19 cellular contexts compared by ENCODE assay signal in genomic region chr3:99714146-99714545, GRCh38.
DNase-seq lines count a peak whose midpoint lies in the region; ATAC-seq, FAIRE-seq and TF ChIP-seq lines count a peak whose summit lies in the region.
"Had no signal": no experiment of that assay in that cellular context is flagged by ENCODE, and none has a peak within 500 bp of the region (broad histone marks: within the 10 kb centered on the region; RNA-seq: fewer than 3 reads in every experiment).

No MANE protein-coding gene starts in this region.

- no peak overlapping the region for H3K4me3 ChIP-seq in astrocyte (ENCODE audit: insufficient read depth, low read depth, low read length)
- H3K4me3 ChIP-seq: prostate gland had no signal

- ATAC-seq in GM18861 (IDR thresholded peaks at IDR 0.05; ENCODE audit: unreplicated experiment): no peak
- ATAC-seq in effector memory CD8-positive, alpha-beta T cell (replicated peaks): no peak
- ATAC-seq: activated T-cell treated with anti-CD3 and anti-CD28 coated beads, Interleukin-2, amount 50 U/mL, for 4 hours; naive thymus-derived CD4-positive, alpha-beta T cell had no signal

- H3K4me2 ChIP-seq in astrocyte (ENCODE audit: low read length): no peak overlapping the region
- H3K4me2 ChIP-seq: SK-N-SH had no signal

- peak overlapping the region; percentile 2 for H3K27ac ChIP-seq in astrocyte (ENCODE audit: low read depth, low read length)
- H3K27ac ChIP-seq: prostate gland had no signal

- no peaks in the 10 kb centered on the region for H3K9me3 Mint-ChIP-seq in astrocyte (ENCODE audit: unreplicated experiment)
- no peaks in the 10 kb centered on the region for H3K9me3 Mint-ChIP-seq in effector memory CD8-positive, alpha-beta T cell
- H3K9me3 Mint-ChIP-seq: activated naive CD8-positive, alpha-beta T cell treated with anti-CD3 and anti-CD28 coated beads for 36 hours; activated T-cell treated with anti-CD3 and anti-CD28 coated beads, Interleukin-2, amount 50 U/mL, for 4 hours had no signal

- no peaks in the 10 kb centered on the region for H4K20me1 ChIP-seq in astrocyte (ENCODE audit: insufficient read depth, low read length)

- peak; percentile 59 for FAIRE-seq in astrocyte (lab: Jason Lieb, UNC)
- FAIRE-seq: H54, TTC549 had no signal

- H3K36me3 Mint-ChIP-seq in astrocyte (ENCODE audit: low read depth, unreplicated experiment): peaks cover 3% of the 10 kb centered on the region
- H3K36me3 Mint-ChIP-seq in effector memory CD8-positive, alpha-beta T cell (ENCODE audit: insufficient read depth): no peaks in the 10 kb centered on the region
- H3K36me3 Mint-ChIP-seq: activated naive CD8-positive, alpha-beta T cell treated with anti-CD3 and anti-CD28 coated beads for 36 hours; naive thymus-derived CD4-positive, alpha-beta T cell had no signal

- TF ChIP-seq CTCF in astrocyte (IDR thresholded peaks at IDR 0.05; ENCODE audit: insufficient read depth, low read depth, low read length): no peak

- no peak overlapping the region for H3K9ac ChIP-seq in astrocyte (ENCODE audit: low read length)
- H3K9ac ChIP-seq: SK-N-SH had no signal

- no peak overlapping the region for H3K4me3 Mint-ChIP-seq in astrocyte (ENCODE audit: unreplicated experiment)
- H3K4me3 Mint-ChIP-seq in effector memory CD8-positive, alpha-beta T cell: no peak overlapping the region
- H3K4me3 Mint-ChIP-seq: activated naive CD8-positive, alpha-beta T cell treated with anti-CD3 and anti-CD28 coated beads for 36 hours; activated T-cell treated with anti-CD3 and anti-CD28 coated beads, Interleukin-2, amount 50 U/mL, for 4 hours; naive thymus-derived CD4-positive, alpha-beta T cell had no signal

- H3K36me3 ChIP-seq in astrocyte (ENCODE audit: insufficient read depth, low read length): peaks cover 12% of the 10 kb centered on the region
- H3K36me3 ChIP-seq: prostate gland had no signal

- peak; percentile 55 for DNase-seq in GM04503 (ENCODE audit: low read depth)
- peak; percentile 71 for DNase-seq in astrocyte (ENCODE audit: low read depth)
- peak; percentile 41 for DNase-seq in fibroblast of the conjunctiva (ENCODE audit: low read depth)
- peak; percentile 50 for DNase-seq in renal cortical epithelial cell (ENCODE audit: low read depth)
- no peak for DNase-seq in activated gamma-delta T cell treated with Interleukin-2 at 50 U/mL for 16 hours
- no peak for DNase-seq in GM03348 (ENCODE audit: low spot score)
- no peak for DNase-seq in effector memory CD8-positive, alpha-beta T cell
- DNase-seq: activated CD4-positive, alpha-beta T cell treated with anti-CD3 and anti-CD28 coated beads, Interleukin-2, amount 50 U/mL, for 48 hours; activated naive CD8-positive, alpha-beta T cell treated with anti-CD3 and anti-CD28 coated beads for 36 hours; activated T-cell treated with anti-CD3 and anti-CD28 coated beads, Interleukin-2, amount 50 U/mL, for 4 hours; C1 segment of cervical spinal cord; left cardiac atrium; naive thymus-derived CD4-positive, alpha-beta T cell; NCI-H2081; SK-N-SH had no signal

- H3K4me1 ChIP-seq in astrocyte (ENCODE audit: insufficient read depth, low read length): peaks cover 18% of the 10 kb centered on the region
- H3K4me1 ChIP-seq: prostate gland had no signal

- H3K4me1 Mint-ChIP-seq in astrocyte (ENCODE audit: low read depth, unreplicated experiment): peaks cover 41% of the 10 kb centered on the region
- no peaks in the 10 kb centered on the region for H3K4me1 Mint-ChIP-seq in effector memory CD8-positive, alpha-beta T cell (ENCODE audit: low read depth in 2 of 2)
- H3K4me1 Mint-ChIP-seq: activated naive CD8-positive, alpha-beta T cell treated with anti-CD3 and anti-CD28 coated beads for 36 hours; naive thymus-derived CD4-positive, alpha-beta T cell had no signal

- H3K9me3 ChIP-seq in astrocyte (ENCODE audit: insufficient read depth, low read depth, low read length): no peaks in the 10 kb centered on the region
- H3K9me3 ChIP-seq: prostate gland, SK-N-SH had no signal

- H3K27me3 ChIP-seq in astrocyte (ENCODE audit: insufficient read depth, low read length): no peaks in the 10 kb centered on the region

- H3K27ac Mint-ChIP-seq in astrocyte (ENCODE audit: unreplicated experiment): peak overlapping the region; percentile 21
- no peak overlapping the region for H3K27ac Mint-ChIP-seq in effector memory CD8-positive, alpha-beta T cell
- H3K27ac Mint-ChIP-seq: activated naive CD8-positive, alpha-beta T cell treated with anti-CD3 and anti-CD28 coated beads for 36 hours; naive thymus-derived CD4-positive, alpha-beta T cell had no signal

- no peak overlapping the region for H2AFZ ChIP-seq in astrocyte (ENCODE audit: low read depth, low read length)

- no peaks in the 10 kb centered on the region for H3K79me2 ChIP-seq in astrocyte (ENCODE audit: insufficient read depth, low read length)

- no peaks in the 10 kb centered on the region for H3K27me3 Mint-ChIP-seq in astrocyte (ENCODE audit: low read depth, unreplicated experiment)
- H3K27me3 Mint-ChIP-seq in effector memory CD8-positive, alpha-beta T cell: no peaks in the 10 kb centered on the region

Comparison
In these comparisons a context has a peak if more than half of its experiments do, and no peak if none do; other contexts are left out.
1. DNase-seq: peak in GM04503 (single experiment), astrocyte (single experiment), fibroblast of the conjunctiva (single experiment) and renal cortical epithelial cell (single experiment); none in activated gamma-delta T cell treated with Interleukin-2 at 50 U/mL for 16 hours (single experiment), GM03348 (single experiment) and effector memory CD8-positive, alpha-beta T cell (0 of 3).